ENCODE assay signal across 10 cellular contexts in the genomic region with DNA sequence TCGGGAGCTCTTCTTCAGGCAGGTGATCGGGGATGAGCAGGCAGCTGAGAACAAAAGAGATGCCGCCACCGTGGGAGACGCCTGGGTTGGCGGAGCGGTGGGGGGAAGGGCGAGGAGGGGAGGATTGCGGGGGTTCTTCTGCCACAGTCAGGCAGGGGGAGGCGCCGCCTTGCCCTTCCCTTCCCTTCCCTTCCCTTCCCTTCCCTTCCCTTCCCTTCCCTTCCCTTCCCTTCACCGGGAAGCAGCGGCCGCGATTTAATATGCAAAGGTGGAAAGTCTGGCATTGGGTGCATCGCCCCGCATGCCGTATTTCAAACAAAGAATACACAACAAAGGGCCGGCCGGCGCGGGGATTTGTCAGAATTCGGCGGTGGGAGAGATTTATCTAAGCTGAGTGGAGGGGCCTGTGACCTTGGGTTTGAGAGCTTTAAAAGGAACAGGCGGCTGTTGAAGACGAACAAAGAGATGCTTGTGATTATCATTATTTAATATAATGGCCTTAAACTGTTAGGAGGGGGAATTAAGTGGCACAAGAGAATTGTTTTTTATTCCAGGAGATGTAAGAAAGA.
DNase-seq lines count a peak whose midpoint lies in the region; ATAC-seq and TF ChIP-seq lines count a peak whose summit lies in the region.
"Had no signal": no experiment of that assay in that cellular context is flagged by ENCODE, and none has a peak within 500 bp of the region (broad histone marks: within the 10 kb centered on the region; RNA-seq: fewer than 3 reads in every experiment).

No MANE protein-coding gene starts in this region.

- no peak overlapping the region for H2BK120ac ChIP-seq in mesendoderm (ENCODE audit: low read depth, low read length)

- CTCF ChIA-PET in CD4-positive, alpha-beta T cell (lab: Charles Lee), result no interaction called here

- no peaks in the 10 kb centered on the region for H3K9me3 ChIP-seq in CD4-positive, alpha-beta T cell (ENCODE audit: control insufficient read depth, low read length)
- no peaks in the 10 kb centered on the region for H3K9me3 ChIP-seq in tibial nerve

- H4K8ac ChIP-seq in mesendoderm (ENCODE audit: low read depth, low read length), result no peak overlapping the region

- H3K79me2 ChIP-seq in GM23338 (replicated peaks; ENCODE audit: insufficient read depth), result no peaks in the 10 kb centered on the region
- H3K79me2 ChIP-seq in mesendoderm (ENCODE audit: control insufficient read depth, insufficient read depth, low read length), result no peaks in the 10 kb centered on the region

- H3K4me2 ChIP-seq in GM23338, result peak overlapping the region; percentile 92
- H3K4me2 ChIP-seq in mesendoderm (ENCODE audit: low read length), result peak overlapping the region; percentile 45

- H3K56ac ChIP-seq in mesendoderm (ENCODE audit: low read length), result peak overlapping the region; percentile 31

- peak overlapping the region; percentile 70 for H3K4me3 Mint-ChIP-seq in CD4-positive, alpha-beta T cell
- H3K4me3 Mint-ChIP-seq in GM23338, result peak overlapping the region; percentile 78

- no peaks in the 10 kb centered on the region for H3F3A ChIP-seq in GM23338 (replicated peaks; ENCODE audit: low read depth)

- peak overlapping the region; percentile 90 for H2AFZ ChIP-seq in GM23338

- H2AK5ac ChIP-seq in mesendoderm (ENCODE audit: low read length), result no peak overlapping the region

- H3K36me3 Mint-ChIP-seq in CD4-positive, alpha-beta T cell (ENCODE audit: low read depth), result no peaks in the 10 kb centered on the region
- no peaks in the 10 kb centered on the region; the same call in 2 of the 3 replicates for H3K36me3 Mint-ChIP-seq in GM23338 (ENCODE audit: low read depth)

- H3K9ac ChIP-seq in mesendoderm (ENCODE audit: low read length), result no peak overlapping the region

- H3K23ac ChIP-seq in mesendoderm (ENCODE audit: low read length), result no peak overlapping the region

- TF ChIP-seq POLR2A in tibial nerve (IDR thresholded peaks at IDR 0.05), result no peak

- DNase-seq in CD4-positive, alpha-beta T cell, result no peak
- peak; percentile 65 for DNase-seq in GM23338 (ENCODE audit: low spot score)
- peak; percentile 15 for DNase-seq in astrocyte of the hippocampus (ENCODE audit: low read depth, low spot score)
- peak; percentile 27 for DNase-seq in mesendoderm
- DNase-seq in tibial nerve (ENCODE audit: low spot score in 2 of 2), result no peak
- DNase-seq in cerebellar cortex (ENCODE audit: low spot score), result no peak
- DNase-seq: central memory CD4-positive, alpha-beta T cell; left cardiac atrium; NCI-H2107 had no signal

- no peak overlapping the region for H3K27ac Mint-ChIP-seq in CD4-positive, alpha-beta T cell
- H3K27ac Mint-ChIP-seq in GM23338, result no peak overlapping the region

- TF ChIP-seq EP300 in tibial nerve (IDR thresholded peaks at IDR 0.05), result no peak

- no peak overlapping the region for H3K27ac ChIP-seq in CD4-positive, alpha-beta T cell (ENCODE audit: low read depth, low read length)
- H3K27ac ChIP-seq in GM23338 (ENCODE audit: low read depth), result no peak overlapping the region
- no peak overlapping the region for H3K27ac ChIP-seq in mesendoderm (ENCODE audit: low read depth, low read length)
- H3K27ac ChIP-seq in tibial nerve, result no peak overlapping the region

- H2BK5ac ChIP-seq in mesendoderm (ENCODE audit: low read length), result no peak overlapping the region

- H3K4ac ChIP-seq in mesendoderm (ENCODE audit: low read depth, low read length), result no peak overlapping the region

- no peaks in the 10 kb centered on the region for H3K36me3 ChIP-seq in GM23338 (ENCODE audit: insufficient read depth)
- H3K36me3 ChIP-seq in mesendoderm (ENCODE audit: control insufficient read depth, insufficient read depth, low read length), result no peaks in the 10 kb centered on the region
- no peaks in the 10 kb centered on the region for H3K36me3 ChIP-seq in tibial nerve

- peak overlapping the region; percentile 83 for H3K4me3 ChIP-seq in GM23338
- H3K4me3 ChIP-seq in mesendoderm (ENCODE audit: low read length), result peak overlapping the region; percentile 13
- no peak overlapping the region for H3K4me3 ChIP-seq in tibial nerve

- WGBS in mesendoderm (ENCODE audit: extremely low coverage, insufficient coverage, low lambda C conversion rate), result no CpG with 5 or more reads among the region's 26 CpGs
- 17 to 26% methylated on average over 26 of the region's 26 CpGs for WGBS in tibial nerve, 2 donors

- H4K5ac ChIP-seq in mesendoderm (ENCODE audit: low read length), result no peak overlapping the region

- H3K9me2 ChIP-seq in GM23338 (ENCODE audit: insufficient read depth), result no peaks in the 10 kb centered on the region

- H2BK15ac ChIP-seq in mesendoderm (replicated peaks; ENCODE audit: low read depth), result no peak overlapping the region

- H3K4me1 ChIP-seq in GM23338 (ENCODE audit: insufficient read depth), result peaks cover 16% of the 10 kb centered on the region
- H3K4me1 ChIP-seq in mesendoderm (ENCODE audit: control insufficient read depth, low read depth, low read length), result no peaks in the 10 kb centered on the region
- H3K4me1 ChIP-seq in tibial nerve, result peaks cover 0 to 12% (median 4%) of the 10 kb centered on the region in 4 donors

- H3K27me3 ChIP-seq in CD4-positive, alpha-beta T cell (ENCODE audit: control insufficient read depth, insufficient read depth, low read length), result peaks cover 5% of the 10 kb centered on the region
- H3K27me3 ChIP-seq in GM23338 (ENCODE audit: insufficient read depth), result peaks cover 18% of the 10 kb centered on the region
- H3K27me3 ChIP-seq in mesendoderm (ENCODE audit: insufficient read depth, low read length, poor library complexity), result no peaks in the 10 kb centered on the region
- H3K27me3 ChIP-seq in tibial nerve, result peaks cover 0 to 26% of the 10 kb centered on the region in 2 donors

- POLR2A ChIA-PET in CD4-positive, alpha-beta T cell (lab: Charles Lee), result interaction anchor here (1.1 to 2.3 kb wide), 3 partner anchors 29 to 262 kb away, joined by 3 to 12 read pairs (median 5); a partner anchor contains a TSS

- H3K4me1 Mint-ChIP-seq in CD4-positive, alpha-beta T cell (ENCODE audit: low read depth), result peaks cover 44% of the 10 kb centered on the region
- H3K4me1 Mint-ChIP-seq in GM23338, result peaks cover 54% of the 10 kb centered on the region

- intact Hi-C loops in CD4-positive, alpha-beta T cell (cut with DNase I, micrococcal nuclease), result loop anchor here in 1 of 2 experiments (10.0 kb wide), 1 partner anchor 51 kb away; no protein-coding TSS in a partner anchor

- H3K18ac ChIP-seq in mesendoderm (ENCODE audit: low read length), result no peak overlapping the region

- ATAC-seq in CD4-positive, alpha-beta T cell (ENCODE audit: poor library complexity), result no peak
- ATAC-seq in GM23338 (peak; percentile 34), GM19452 (IDR thresholded peaks at IDR 0.05; ENCODE audit: unreplicated experiment) (no peak)

- TF ChIP-seq CTCF in CD4-positive, alpha-beta T cell (IDR thresholded peaks at IDR 0.05), result no peak
- TF ChIP-seq CTCF in GM23338 (conservative IDR thresholded peaks at IDR 0.05; ENCODE audit: low read depth in 2 of 2) (no peak), tibial nerve (IDR thresholded peaks at IDR 0.05) (no peak)

- H4K20me1 ChIP-seq in GM23338 (replicated peaks; ENCODE audit: insufficient read depth), result no peaks in the 10 kb centered on the region

- H3K27me3 Mint-ChIP-seq in CD4-positive, alpha-beta T cell, result no peaks in the 10 kb centered on the region
- peaks cover 46% of the 10 kb centered on the region for H3K27me3 Mint-ChIP-seq in GM23338 (ENCODE audit: insufficient read depth, low read depth, poor library complexity)

- H3K79me1 ChIP-seq in mesendoderm (ENCODE audit: low read length), result no peaks in the 10 kb centered on the region

- H3K9me3 Mint-ChIP-seq in CD4-positive, alpha-beta T cell, result no peaks in the 10 kb centered on the region
- H3K9me3 Mint-ChIP-seq in GM23338, result no peaks in the 10 kb centered on the region

TF ChIP-seq in GM23338, 12 proteins besides CTCF, POLR2A, EP300 and RAD21 (continues in another document):
- TF ChIP-seq ZNF331 (CRISPR knock-in tag; IDR thresholded peaks at IDR 0.05; ENCODE audit: low read depth), result no peak
- no peak for TF ChIP-seq STAT1 (IDR thresholded peaks at IDR 0.05; ENCODE audit: unreplicated experiment)
- TF ChIP-seq, protein P1, sequence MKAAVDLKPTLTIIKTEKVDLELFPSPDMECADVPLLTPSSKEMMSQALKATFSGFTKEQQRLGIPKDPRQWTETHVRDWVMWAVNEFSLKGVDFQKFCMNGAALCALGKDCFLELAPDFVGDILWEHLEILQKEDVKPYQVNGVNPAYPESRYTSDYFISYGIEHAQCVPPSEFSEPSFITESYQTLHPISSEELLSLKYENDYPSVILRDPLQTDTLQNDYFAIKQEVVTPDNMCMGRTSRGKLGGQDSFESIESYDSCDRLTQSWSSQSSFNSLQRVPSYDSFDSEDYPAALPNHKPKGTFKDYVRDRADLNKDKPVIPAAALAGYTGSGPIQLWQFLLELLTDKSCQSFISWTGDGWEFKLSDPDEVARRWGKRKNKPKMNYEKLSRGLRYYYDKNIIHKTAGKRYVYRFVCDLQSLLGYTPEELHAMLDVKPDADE (IDR thresholded peaks at IDR 0.05), result no peak
- TF ChIP-seq CREB1 (CRISPR knock-in tag; IDR thresholded peaks at IDR 0.05; ENCODE audit: low read depth), result no peak
- no peak for TF ChIP-seq EZH2 (IDR thresholded peaks at IDR 0.05; ENCODE audit: low read depth, unreplicated experiment)
- TF ChIP-seq EZH2phosphoT487 (IDR thresholded peaks at IDR 0.05; ENCODE audit: unreplicated experiment), result no peak
- no peak for TF ChIP-seq NANOG (IDR thresholded peaks at IDR 0.05; ENCODE audit: borderline replicate concordance)

Comparison
In these comparisons a context has a peak if more than half of its experiments do, and no peak if none do; other contexts are left out.
1. DNase-seq: peak in GM23338 (single experiment), astrocyte of the hippocampus (single experiment) and mesendoderm (single experiment); none in CD4-positive, alpha-beta T cell (0 of 10), tibial nerve (0 of 2) and cerebellar cortex (single experiment).
2. H3K4me3 ChIP-seq: peak in GM23338 (single experiment) and mesendoderm (single experiment); none in tibial nerve (0 of 4).